Comparison of ENCODE assay signal across 20 cellular contexts in genomic region chr15:77886805-77887448, GRCh38.
"Had no signal": no experiment of that assay in that cellular context is flagged by ENCODE, and none has a peak within 500 bp of the region (broad histone marks: within the 10 kb centered on the region; RNA-seq: fewer than 3 reads in every experiment).

No MANE protein-coding gene starts in this region.

- H3K9me3 Mint-ChIP-seq: activated naive CD4-positive, alpha-beta T cell treated with anti-CD3 and anti-CD28 coated beads for 36 hours; activated T-helper 17 cell treated with anti-CD3 and anti-CD28 coated beads, Interleukin-2, amount 50 U/mL, for 72 hours; endodermal cell; memory B cell; natural killer cell treated with Interleukin-12 subunit alpha and Interleukin-12 subunit beta and Interleukin-15 and Interleukin-18, amount 100 ng/mL, for 72 hours; stimulated activated memory B cell treated with anti-CD40 and anti-IgM and Interleukin-4, amounts not matched to agents 10 μg/mL and 1 μg/mL and 100 μg/mL, for 72 hours; type B pancreatic cell had no signal

- H3K4me3 ChIP-seq: dorsolateral prefrontal cortex, gastroesophageal sphincter, left lung, SK-N-MC had no signal

- H3K27ac Mint-ChIP-seq: activated naive CD4-positive, alpha-beta T cell treated with anti-CD3 and anti-CD28 coated beads for 36 hours; activated T-helper 17 cell treated with anti-CD3 and anti-CD28 coated beads, Interleukin-2, amount 50 U/mL, for 72 hours; endodermal cell; memory B cell; natural killer cell treated with Interleukin-12 subunit alpha and Interleukin-12 subunit beta and Interleukin-15 and Interleukin-18, amount 100 ng/mL, for 72 hours; stimulated activated memory B cell treated with anti-CD40 and anti-IgM and Interleukin-4, amounts not matched to agents 10 μg/mL and 1 μg/mL and 100 μg/mL, for 72 hours; type B pancreatic cell had no signal

- DNase-seq: activated CD4-positive, alpha-beta T cell treated with anti-CD3 and anti-CD28 coated beads for 1 hour; activated CD4-positive, alpha-beta T cell treated with anti-CD3 and anti-CD28 coated beads, Interleukin-2, amount 50 U/mL, for 4 hours; activated naive CD4-positive, alpha-beta T cell treated with anti-CD3 and anti-CD28 coated beads for 36 hours; activated T-cell treated with anti-CD3 and anti-CD28 coated beads for 4 hours; dorsolateral prefrontal cortex; endodermal cell; islet precursor cell; occipital lobe; stimulated activated CD4-positive, alpha-beta T cell treated with anti-CD3 and anti-CD28 coated beads, Interleukin-2, amount 100 ng/mL, for 48 hours; T-helper 1 cell; T1000 had no signal

- H3K27me3 ChIP-seq: dorsolateral prefrontal cortex, gastroesophageal sphincter, left lung had no signal

- H3K27me3 Mint-ChIP-seq: activated T-helper 17 cell treated with anti-CD3 and anti-CD28 coated beads, Interleukin-2, amount 50 U/mL, for 72 hours; natural killer cell treated with Interleukin-12 subunit alpha and Interleukin-12 subunit beta and Interleukin-15 and Interleukin-18, amount 100 ng/mL, for 72 hours; type B pancreatic cell had no signal

- H3K36me3 ChIP-seq: gastroesophageal sphincter, left lung had no signal

- ATAC-seq: natural killer cell treated with Interleukin-12 subunit alpha and Interleukin-12 subunit beta and Interleukin-15 and Interleukin-18, amount 100 ng/mL, for 72 hours; stimulated activated memory B cell treated with anti-CD40 and anti-IgM and Interleukin-4, amounts not matched to agents 10 μg/mL and 1 μg/mL and 100 μg/mL, for 72 hours had no signal

- H3K36me3 Mint-ChIP-seq: memory B cell; natural killer cell treated with Interleukin-12 subunit alpha and Interleukin-12 subunit beta and Interleukin-15 and Interleukin-18, amount 100 ng/mL, for 72 hours; stimulated activated memory B cell treated with anti-CD40 and anti-IgM and Interleukin-4, amounts not matched to agents 10 μg/mL and 1 μg/mL and 100 μg/mL, for 72 hours; type B pancreatic cell had no signal

- H3K4me1 ChIP-seq: gastroesophageal sphincter, left lung had no signal

- H3K4me3 Mint-ChIP-seq: activated naive CD4-positive, alpha-beta T cell treated with anti-CD3 and anti-CD28 coated beads for 36 hours; activated T-helper 17 cell treated with anti-CD3 and anti-CD28 coated beads, Interleukin-2, amount 50 U/mL, for 72 hours; endodermal cell; memory B cell; natural killer cell treated with Interleukin-12 subunit alpha and Interleukin-12 subunit beta and Interleukin-15 and Interleukin-18, amount 100 ng/mL, for 72 hours; stimulated activated memory B cell treated with anti-CD40 and anti-IgM and Interleukin-4, amounts not matched to agents 10 μg/mL and 1 μg/mL and 100 μg/mL, for 72 hours; type B pancreatic cell had no signal

- H3K27ac ChIP-seq: left lung, SK-N-MC, VCaP had no signal

- H3K9me3 ChIP-seq: gastroesophageal sphincter, left lung had no signal

- H3K4me1 Mint-ChIP-seq: activated T-helper 17 cell treated with anti-CD3 and anti-CD28 coated beads, Interleukin-2, amount 50 U/mL, for 72 hours; endodermal cell had no signal
